Comparison of ENCODE assay signal across 25 cellular contexts in genomic region chr10:3960496-3960895, GRCh38.
A peak's percentile ranks its signal among the peaks of the same experiment; 100 is the strongest.
DNase-seq lines count a peak whose midpoint lies in the region; ATAC-seq, FAIRE-seq and TF ChIP-seq lines count a peak whose summit lies in the region.
"Had no signal": no experiment of that assay in that cellular context is flagged by ENCODE, and none has a peak within 500 bp of the region (broad histone marks: within the 10 kb centered on the region; RNA-seq: fewer than 3 reads in every experiment).

No MANE protein-coding gene starts in this region.

- peaks cover 12 to 46% (median 41%) of the 10 kb centered on the region in 3 donors for H3K4me1 Mint-ChIP-seq in T-cell
- H3K4me1 Mint-ChIP-seq in effector memory CD8-positive, alpha-beta T cell (ENCODE audit: low read depth in 2 of 2) = peaks cover 34 to 38% of the 10 kb centered on the region in 2 donors

- peak overlapping the region in 1 of 3 donors; percentile 52 for H3K4me3 Mint-ChIP-seq in T-cell
- peak overlapping the region; percentile 82 to 85 for H3K4me3 Mint-ChIP-seq in effector memory CD8-positive, alpha-beta T cell
- H3K4me3 Mint-ChIP-seq: HFFc6 had no signal

- H3K27ac Mint-ChIP-seq in T-cell = peak overlapping the region; percentile 77 to 78
- peak overlapping the region; percentile 92 to 94 for H3K27ac Mint-ChIP-seq in effector memory CD8-positive, alpha-beta T cell
- H3K27ac Mint-ChIP-seq: HFFc6 had no signal

- in situ Hi-C loops in GM13977 (cut with MboI; ENCODE audit: low pct_unique_long_range_greater_than_20kb, low sequenced_read_pairs, unreplicated experiment) = no loop called here

- H3K27me3 Mint-ChIP-seq in T-cell = no peaks in the 10 kb centered on the region
- no peaks in the 10 kb centered on the region for H3K27me3 Mint-ChIP-seq in effector memory CD8-positive, alpha-beta T cell
- H3K27me3 Mint-ChIP-seq: activated naive CD4-positive, alpha-beta T cell treated with anti-CD3 and anti-CD28 coated beads, Interleukin-2, amount 50 U/mL, for 24 hours had no signal

- H3K36me3 Mint-ChIP-seq in T-cell = no peaks in the 10 kb centered on the region
- peaks cover 8% of the 10 kb centered on the region for H3K36me3 Mint-ChIP-seq in effector memory CD8-positive, alpha-beta T cell (ENCODE audit: insufficient read depth)
- H3K36me3 Mint-ChIP-seq: activated naive CD4-positive, alpha-beta T cell treated with anti-CD3 and anti-CD28 coated beads, Interleukin-2, amount 50 U/mL, for 24 hours had no signal

- POLR2A ChIA-PET in T-cell (lab: Charles Lee) = interaction anchor here in 1 of 2 donors (0.8 to 1.6 kb wide), 7 partner anchors 9 to 185 kb away, joined by 3 to 6 read pairs (median 5); partner anchors contain the start of gene KLF6

- TF ChIP-seq CTCF in GM13977 (IDR thresholded peaks at IDR 0.05; ENCODE audit: extremely low read depth, insufficient read depth, missing control alignments) = no peak
- TF ChIP-seq CTCF in D721Med (IDR thresholded peaks at IDR 0.05; ENCODE audit: insufficient read depth, missing control alignments) = no peak

- CTCF ChIA-PET in T-cell (lab: Charles Lee) = interaction anchor here in 1 of 2 donors (0.8 to 1.1 kb wide), 2 partner anchors 13 to 14 kb away, joined by 3 read pairs; no protein-coding TSS in a partner anchor

- FAIRE-seq in GM12891 (lab: Jason Lieb, UNC) = peak; percentile 52
- no peak for FAIRE-seq in D721Med (lab: Jason Lieb, UNC)
- FAIRE-seq: frontal cortex, HTR-8/SVneo had no signal

- no peak for TF ChIP-seq POLR2A in GM12891 (IDR thresholded peaks at IDR 0.05; ENCODE audit: low read depth, low read length)

- ATAC-seq in T-cell (replicated peaks in 1 of 4) = no peak
- no peak for ATAC-seq in effector memory CD8-positive, alpha-beta T cell (replicated peaks)
- ATAC-seq: left colon had no signal

- H3K9me3 Mint-ChIP-seq in T-cell = no peaks in the 10 kb centered on the region
- H3K9me3 Mint-ChIP-seq in effector memory CD8-positive, alpha-beta T cell = no peaks in the 10 kb centered on the region
- H3K9me3 Mint-ChIP-seq: activated naive CD4-positive, alpha-beta T cell treated with anti-CD3 and anti-CD28 coated beads, Interleukin-2, amount 50 U/mL, for 24 hours; HFFc6 had no signal

- DNase-seq in Ammon's horn (ENCODE audit: low spot score) (peak; percentile 25), GM12891 (ENCODE audit: insufficient read length, low spot score) (no peak), T-cell (no peak), GM13977 (ENCODE audit: low spot score) (no peak), NCI-H1694 treated with DMSO at 0.1 percent for 48 hours (lab: John Stamatoyannopoulos, UW) (no peak), iPS-NIHi11 (ENCODE audit: low spot score) (no peak), D721Med (ENCODE audit: insufficient read length, low spot score) (no peak)
- no peak for DNase-seq in effector memory CD8-positive, alpha-beta T cell
- DNase-seq: activated CD4-positive, alpha-beta T cell treated with anti-CD3 and anti-CD28 coated beads for 1 hour; brain microvascular endothelial cell; Caco-2; erythroblast; HFFc6; left colon; NCI-H1105 treated with DMSO at 0.1 percent for 48 hours; NCI-H2171; NCI-H748 treated with DMSO at 0.1 percent for 48 hours; PC-9; retina; stimulated activated naive CD4-positive, alpha-beta T cell treated with Interleukin-2 at 50 U/mL for 16 hours; T1000; transverse colon had no signal

TF ChIP-seq in GM12891, 5 proteins besides CTCF, POLR2A, EP300 and RAD21:
- TF ChIP-seq PAX5 (IDR thresholded peaks at IDR 0.05; ENCODE audit: insufficient read depth, low read length, severe bottlenecking) (no peak), POLR2AphosphoS5 (IDR thresholded peaks at IDR 0.05; ENCODE audit: low read depth, low read length) (no peak), TAF1 (IDR thresholded peaks at IDR 0.05; ENCODE audit: low read depth, low read length) (no peak), POU2F2 (IDR thresholded peaks at IDR 0.05; ENCODE audit: low read depth, low read length) (no peak), SPI1 (IDR thresholded peaks at IDR 0.05; ENCODE audit: low read depth, low read length) (no peak)
